In genomic region chr3:45832691-45833090, GRCh38 we compare ENCODE assay signal across 12 cellular contexts. TPM values are rescaled to one million over a fixed set of nuclear protein-coding genes. Genes with fewer than 3 reads are reported as not detected.
DNase-seq lines count a peak whose midpoint lies in the region; ATAC-seq and TF ChIP-seq lines count a peak whose summit lies in the region.
"Had no signal": no experiment of that assay in that cellular context is flagged by ENCODE, and none has a peak within 500 bp of the region (broad histone marks: within the 10 kb centered on the region; RNA-seq: fewer than 3 reads in every experiment).

No MANE protein-coding gene starts in this region.

- H3K36me3 ChIP-seq in gastroesophageal sphincter = peaks cover 0 to 93% of the 10 kb centered on the region in 2 donors

- no peaks in the 10 kb centered on the region for H3K9me3 Mint-ChIP-seq in osteocyte (ENCODE audit: unreplicated experiment)
- no peaks in the 10 kb centered on the region for H3K9me3 Mint-ChIP-seq in natural killer cell
- H3K9me3 Mint-ChIP-seq: central memory CD8-positive, alpha-beta T cell had no signal

- H3K27ac ChIP-seq in gastroesophageal sphincter = no peak overlapping the region

- H3K4me1 Mint-ChIP-seq in osteocyte (ENCODE audit: unreplicated experiment) = no peaks in the 10 kb centered on the region
- peaks cover 0 to 5% of the 10 kb centered on the region in 2 donors for H3K4me1 Mint-ChIP-seq in natural killer cell
- H3K4me1 Mint-ChIP-seq: central memory CD8-positive, alpha-beta T cell had no signal

- no peaks in the 10 kb centered on the region for H3K9me3 ChIP-seq in gastroesophageal sphincter

- 90 to 91% methylated on average over 5 of the region's 5 CpGs for WGBS in gastroesophageal sphincter (ENCODE audit: low coverage in 1 of 2), 2 donors

- no peak for TF ChIP-seq EP300 in gastroesophageal sphincter (IDR thresholded peaks at IDR 0.05)

- no peaks in the 10 kb centered on the region for H3K27me3 ChIP-seq in gastroesophageal sphincter

- TF ChIP-seq CTCF in cardiac fibroblast (IDR thresholded peaks at IDR 0.05; ENCODE audit: low read depth, low read length) = no peak
- peak; percentile 38 for TF ChIP-seq CTCF in osteocyte (IDR thresholded peaks at IDR 0.05)
- no peak for TF ChIP-seq CTCF in natural killer cell (IDR thresholded peaks at IDR 0.05)
- peak in 2 of 4 experiments; percentile 20 to 29 for TF ChIP-seq CTCF in gastroesophageal sphincter (IDR thresholded peaks at IDR 0.05)

- DNase-seq in NCI-H345 treated with DMSO at 0.1 percent for 48 hours (lab: John Stamatoyannopoulos, UW; ENCODE audit: unreplicated experiment) (peak; percentile 3), NCI-H345 (lab: John Stamatoyannopoulos, UW) (no peak), NAMALWA (ENCODE audit: low spot score) (peak; percentile 20), cardiac fibroblast (ENCODE audit: low read depth in 2 of 2) (peak; percentile 33 to 35), osteocyte (ENCODE audit: extremely low spot score, unreplicated experiment) (no peak), hypothalamus (lab: John Stamatoyannopoulos, UW) (no peak), natural killer cell (no peak)
- DNase-seq: activated CD4-positive, CD25-positive, alpha-beta regulatory T cell; C1 segment of cervical spinal cord had no signal

- intact Hi-C loops in natural killer cell (cut with micrococcal nuclease) = no loop called here

- TF ChIP-seq POLR2A in gastroesophageal sphincter (IDR thresholded peaks at IDR 0.05) = no peak

- no peaks in the 10 kb centered on the region for H3K27me3 Mint-ChIP-seq in osteocyte (ENCODE audit: unreplicated experiment)
- H3K27me3 Mint-ChIP-seq in natural killer cell (ENCODE audit: low read depth in 2 of 2) = no peaks in the 10 kb centered on the region
- H3K27me3 Mint-ChIP-seq: central memory CD8-positive, alpha-beta T cell had no signal

- H3K4me3 ChIP-seq in cardiac fibroblast (replicated peaks in 1 of 2; ENCODE audit: low read depth in 2 of 2, low read length in 2 of 2) (no peak overlapping the region), gastroesophageal sphincter (no peak overlapping the region)

- no peak overlapping the region for H3K4me3 Mint-ChIP-seq in osteocyte (ENCODE audit: unreplicated experiment)
- no peak overlapping the region for H3K4me3 Mint-ChIP-seq in natural killer cell
- H3K4me3 Mint-ChIP-seq: central memory CD8-positive, alpha-beta T cell had no signal

- peaks cover 59% of the 10 kb centered on the region for H3K36me3 Mint-ChIP-seq in osteocyte (ENCODE audit: unreplicated experiment)
- H3K36me3 Mint-ChIP-seq in natural killer cell = no peaks in the 10 kb centered on the region

- H3K27ac Mint-ChIP-seq in osteocyte (ENCODE audit: unreplicated experiment) (no peak overlapping the region), natural killer cell (no peak overlapping the region)

- H3K4me1 ChIP-seq in gastroesophageal sphincter = no peaks in the 10 kb centered on the region

- ATAC-seq in natural killer cell (no peak), gastroesophageal sphincter (no peak)

RNA-seq across cellular contexts. Expression of gene LZTFL1, which starts 9.2 kb away (rescaled TPM):
- total RNA-seq in osteocyte = 20.2 and 23.0 TPM in 2 replicates
- 10 to 100 TPM; 16.4 to 19.8 (median 17.2) TPM for total RNA-seq in natural killer cell
- 10 to 100 TPM; 12.6 to 30.9 (median 23.3) TPM for total RNA-seq in gastroesophageal sphincter

RNA-seq across cellular contexts. Expression of gene SLC6A20, which starts 36.4 kb away (rescaled TPM):
- total RNA-seq in osteocyte = not detected in 2 replicates
- 1 to 10 TPM in 1 of 3 donors, under 1 TPM in 2; 0.25 to 1.3 (median 0.70) TPM for total RNA-seq in natural killer cell
- 1 to 10 TPM in 1 of 4 donors, under 1 TPM in 3; 0.16 to 1.1 (median 0.26) TPM for total RNA-seq in gastroesophageal sphincter
- total RNA-seq: LHCN-M2 had no signal

RNA-seq across cellular contexts. Expression of gene CCR9, which starts 53.7 kb away (rescaled TPM):
- not detected in 2 replicates for total RNA-seq in osteocyte
- under 1 TPM in 1 of 3 donors, not detected in 2; 0.27 TPM for total RNA-seq in natural killer cell
- total RNA-seq in gastroesophageal sphincter = not detected
- total RNA-seq: LHCN-M2 had no signal

Comparison
In these comparisons a context has a peak if more than half of its experiments do, and no peak if none do; other contexts are left out.
1. DNase-seq: peak in NCI-H345 treated with DMSO at 0.1 percent for 48 hours (single experiment), NAMALWA (single experiment) and cardiac fibroblast (2 of 2); none in NCI-H345 (single experiment), osteocyte (single experiment), hypothalamus (0 of 51) and natural killer cell (single experiment).